ENCODE assay signal across 35 cellular contexts in genomic region chr16:17847234-17847795, GRCh38.
"Had no signal": no experiment of that assay in that cellular context is flagged by ENCODE, and none has a peak within 500 bp of the region (broad histone marks: within the 10 kb centered on the region; RNA-seq: fewer than 3 reads in every experiment).

No MANE protein-coding gene starts in this region.

- DNase-seq: Kasumi-1, MM.1S, MV-4-11, NCI-H1048, NCI-H1092, NCI-H1092 treated with DMSO at 0.1 percent for 48 hours, NCI-H1105, NCI-H1105 treated with DMSO at 0.1 percent for 48 hours, NCI-H1417, NCI-H1417 treated with DMSO at 0.1 percent for 48 hours, NCI-H1436, NCI-H1436 treated with DMSO at 0.1 percent for 48 hours, NCI-H146, NCI-H1694, NCI-H1694 treated with DMSO at 0.1 percent for 48 hours, NCI-H187, NCI-H187 treated with DMSO at 0.1 percent for 48 hours, NCI-H1930, NCI-H2029, NCI-H2029 treated with DMSO at 0.1 percent for 48 hours, NCI-H2081, NCI-H2081 treated with DMSO at 0.1 percent for 48 hours, NCI-H2107, NCI-H2171, NCI-H2171 treated with DMSO at 0.1 percent for 48 hours, NCI-H2227 treated with DMSO at 0.1 percent for 48 hours, NCI-H226, NCI-H345, NCI-H446, NCI-H446 treated with DMSO at 0.1 percent for 48 hours, NCI-H510A, NCI-H510A treated with DMSO at 0.1 percent for 48 hours, NCI-H524, NCI-H524 treated with DMSO at 0.1 percent for 48 hours had no signal

- H3K36me3 ChIP-seq: MG63 had no signal

- H3K4me3 ChIP-seq: MG63 had no signal

- H3K9me3 ChIP-seq: MG63 had no signal

- H3K27me3 ChIP-seq: MG63 had no signal
